1 cellular context compared by ENCODE assay signal in the genomic region with DNA sequence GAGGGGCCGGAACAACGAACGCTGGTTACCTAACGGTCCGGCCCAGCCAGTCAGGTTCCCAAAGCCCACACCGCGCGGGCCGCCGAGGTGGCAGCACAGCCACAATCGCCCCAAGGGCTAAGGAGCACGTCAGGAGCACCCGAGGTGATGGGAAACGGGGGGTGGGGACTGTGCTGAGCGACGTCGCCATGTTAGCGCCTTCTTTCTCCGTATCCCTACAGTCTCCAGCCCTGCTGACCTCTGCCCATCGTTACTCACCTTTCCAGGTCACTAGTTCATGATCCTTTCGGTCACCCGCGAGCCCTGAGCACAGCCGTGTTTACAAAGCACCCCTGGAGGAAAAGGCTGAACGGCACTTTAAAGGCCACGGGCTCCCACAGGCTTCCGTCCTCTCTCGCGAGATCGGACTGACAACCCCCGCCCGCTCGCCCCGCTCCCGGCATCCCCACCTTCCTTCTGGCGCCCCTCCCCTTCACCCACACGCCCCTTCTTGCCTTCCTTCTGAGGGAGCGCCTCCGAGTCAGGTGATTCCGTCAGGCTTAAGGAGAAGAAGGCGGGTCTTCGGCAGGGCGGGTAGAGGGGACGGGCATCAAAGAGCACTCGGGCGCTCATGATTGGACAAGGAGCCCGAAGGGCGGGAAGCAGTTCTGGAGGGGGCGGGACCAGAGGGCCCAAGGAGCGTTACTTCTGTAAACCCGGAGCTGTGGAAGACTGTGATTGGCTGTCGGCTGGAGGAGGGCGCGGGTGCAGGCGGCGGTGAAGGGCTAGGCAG.
A peak's percentile ranks its signal among the peaks of the same experiment; 100 is the strongest.
TF ChIP-seq lines count a peak whose summit lies in the region.

ATF2 (minus strand) TSS at position 412 of the 772 bp plus-strand sequence. CDS start 31,760 bp downstream, outside the sequence.

TF ChIP-seq in HepG2, 621 proteins besides CTCF, POLR2A, EP300 and RAD21 (continued from another document and continues in another):
- peak; percentile 89; the same call in 1 of the 2 replicates for TF ChIP-seq NFAT5 (CRISPR knock-in tag; IDR thresholded peaks at IDR 0.05)
- peak; percentile 78; the same call in 1 of the 2 replicates for TF ChIP-seq ZNF761 (CRISPR knock-in tag; conservative IDR thresholded peaks at IDR 0.05)
- TF ChIP-seq MLXIP (CRISPR knock-in tag; IDR thresholded peaks at IDR 0.05; ENCODE audit: borderline replicate concordance), result peak; percentile 59
- TF ChIP-seq PAWR (CRISPR knock-in tag; IDR thresholded peaks at IDR 0.05; ENCODE audit: borderline replicate concordance), result peak; percentile 67; the same call in 1 of the 2 replicates
- peak; percentile 71 for TF ChIP-seq ETV5 (CRISPR knock-in tag; IDR thresholded peaks at IDR 0.05; ENCODE audit: borderline replicate concordance)
- TF ChIP-seq SIX4 (CRISPR knock-in tag; IDR thresholded peaks at IDR 0.05), result 0 out of 2 replicates have a peak, but pooled peaks have one; percentile 39
- TF ChIP-seq LBX2 (CRISPR knock-in tag; IDR thresholded peaks at IDR 0.05; ENCODE audit: borderline replicate concordance), result no peak
- TF ChIP-seq DMAP1 (CRISPR knock-in tag; IDR thresholded peaks at IDR 0.05), result peak; percentile 97
- peak; percentile 93 for TF ChIP-seq ZNF563 (CRISPR knock-in tag; IDR thresholded peaks at IDR 0.05)
- no peak; the same call in 1 of the 2 replicates for TF ChIP-seq MIER2 (CRISPR knock-in tag; IDR thresholded peaks at IDR 0.05)
- no peak; the same call in 1 of the 2 replicates for TF ChIP-seq ZNF331 (CRISPR knock-in tag; IDR thresholded peaks at IDR 0.05)
- no peak for TF ChIP-seq MATR3 (CRISPR knock-in tag; IDR thresholded peaks at IDR 0.05)
- no peak for TF ChIP-seq HDAC6 (IDR thresholded peaks at IDR 0.05; ENCODE audit: low read depth, low read length)
- peak; percentile 39; the same call in 1 of the 2 replicates for TF ChIP-seq CREM (IDR thresholded peaks at IDR 0.05)
- TF ChIP-seq CREM (CRISPR knock-in tag; IDR thresholded peaks at IDR 0.05), result no peak
- peak; percentile 60; the same call in 1 of the 2 replicates for TF ChIP-seq ZSCAN29 (CRISPR knock-in tag; conservative IDR thresholded peaks at IDR 0.05)
- TF ChIP-seq ZNF501 (CRISPR knock-in tag; IDR thresholded peaks at IDR 0.05), result peak; percentile 94
- TF ChIP-seq ZNF256 (CRISPR knock-in tag; conservative IDR thresholded peaks at IDR 0.05), result peak; percentile 69
- peak; percentile 94 for TF ChIP-seq ZFP90 (CRISPR knock-in tag; IDR thresholded peaks at IDR 0.05; ENCODE audit: borderline replicate concordance)
- no peak for TF ChIP-seq MAF1 (CRISPR knock-in tag; IDR thresholded peaks at IDR 0.05; ENCODE audit: borderline replicate concordance)
- TF ChIP-seq, protein P1, sequence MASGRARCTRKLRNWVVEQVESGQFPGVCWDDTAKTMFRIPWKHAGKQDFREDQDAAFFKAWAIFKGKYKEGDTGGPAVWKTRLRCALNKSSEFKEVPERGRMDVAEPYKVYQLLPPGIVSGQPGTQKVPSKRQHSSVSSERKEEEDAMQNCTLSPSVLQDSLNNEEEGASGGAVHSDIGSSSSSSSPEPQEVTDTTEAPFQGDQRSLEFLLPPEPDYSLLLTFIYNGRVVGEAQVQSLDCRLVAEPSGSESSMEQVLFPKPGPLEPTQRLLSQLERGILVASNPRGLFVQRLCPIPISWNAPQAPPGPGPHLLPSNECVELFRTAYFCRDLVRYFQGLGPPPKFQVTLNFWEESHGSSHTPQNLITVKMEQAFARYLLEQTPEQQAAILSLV (CRISPR knock-in tag; IDR thresholded peaks at IDR 0.05; ENCODE audit: borderline replicate concordance), result peak; percentile 95
- TF ChIP-seq, protein P2, sequence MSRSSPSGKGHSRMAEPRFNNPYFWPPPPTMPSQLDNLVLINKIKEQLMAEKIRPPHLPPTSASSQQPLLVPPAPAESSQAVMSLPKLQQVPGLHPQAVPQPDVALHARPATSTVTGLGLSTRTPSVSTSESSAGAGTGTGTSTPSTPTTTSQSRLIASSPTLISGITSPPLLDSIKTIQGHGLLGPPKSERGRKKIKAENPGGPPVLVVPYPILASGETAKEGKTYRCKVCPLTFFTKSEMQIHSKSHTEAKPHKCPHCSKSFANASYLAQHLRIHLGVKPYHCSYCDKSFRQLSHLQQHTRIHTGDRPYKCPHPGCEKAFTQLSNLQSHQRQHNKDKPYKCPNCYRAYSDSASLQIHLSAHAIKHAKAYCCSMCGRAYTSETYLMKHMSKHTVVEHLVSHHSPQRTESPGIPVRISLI (CRISPR knock-in tag; IDR thresholded peaks at IDR 0.05; ENCODE audit: borderline replicate concordance), result peak; percentile 69; the same call in 1 of the 2 replicates
- TF ChIP-seq ZNF589 (CRISPR knock-in tag; conservative IDR thresholded peaks at IDR 0.05), result peak; percentile 94
- no peak for TF ChIP-seq MXD4 (CRISPR knock-in tag; IDR thresholded peaks at IDR 0.05)
- no peak; the same call in 1 of the 2 replicates for TF ChIP-seq ESRRA (CRISPR knock-in tag; IDR thresholded peaks at IDR 0.05; ENCODE audit: low read depth)
- no peak; the same call in 1 of the 2 replicates for TF ChIP-seq TP53 (CRISPR knock-in tag; conservative IDR thresholded peaks at IDR 0.05)
- 0 out of 2 replicates have a peak, but pooled peaks have one; percentile 59 for TF ChIP-seq MYNN (CRISPR knock-in tag; IDR thresholded peaks at IDR 0.05; ENCODE audit: low read depth)
- 0 out of 2 replicates have a peak, but pooled peaks have one; percentile 66 for TF ChIP-seq ISX (CRISPR knock-in tag; conservative IDR thresholded peaks at IDR 0.05)
- TF ChIP-seq U2AF2 (IDR thresholded peaks at IDR 0.05; ENCODE audit: low read depth, low read length), result no peak
- TF ChIP-seq, protein P3, sequence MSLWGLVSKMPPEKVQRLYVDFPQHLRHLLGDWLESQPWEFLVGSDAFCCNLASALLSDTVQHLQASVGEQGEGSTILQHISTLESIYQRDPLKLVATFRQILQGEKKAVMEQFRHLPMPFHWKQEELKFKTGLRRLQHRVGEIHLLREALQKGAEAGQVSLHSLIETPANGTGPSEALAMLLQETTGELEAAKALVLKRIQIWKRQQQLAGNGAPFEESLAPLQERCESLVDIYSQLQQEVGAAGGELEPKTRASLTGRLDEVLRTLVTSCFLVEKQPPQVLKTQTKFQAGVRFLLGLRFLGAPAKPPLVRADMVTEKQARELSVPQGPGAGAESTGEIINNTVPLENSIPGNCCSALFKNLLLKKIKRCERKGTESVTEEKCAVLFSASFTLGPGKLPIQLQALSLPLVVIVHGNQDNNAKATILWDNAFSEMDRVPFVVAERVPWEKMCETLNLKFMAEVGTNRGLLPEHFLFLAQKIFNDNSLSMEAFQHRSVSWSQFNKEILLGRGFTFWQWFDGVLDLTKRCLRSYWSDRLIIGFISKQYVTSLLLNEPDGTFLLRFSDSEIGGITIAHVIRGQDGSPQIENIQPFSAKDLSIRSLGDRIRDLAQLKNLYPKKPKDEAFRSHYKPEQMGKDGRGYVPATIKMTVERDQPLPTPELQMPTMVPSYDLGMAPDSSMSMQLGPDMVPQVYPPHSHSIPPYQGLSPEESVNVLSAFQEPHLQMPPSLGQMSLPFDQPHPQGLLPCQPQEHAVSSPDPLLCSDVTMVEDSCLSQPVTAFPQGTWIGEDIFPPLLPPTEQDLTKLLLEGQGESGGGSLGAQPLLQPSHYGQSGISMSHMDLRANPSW (CRISPR knock-in tag; IDR thresholded peaks at IDR 0.05; ENCODE audit: borderline replicate concordance), result peak; percentile 75; the same call in 1 of the 2 replicates
- 0 out of 2 replicates have a peak, but pooled peaks have one; percentile 72 for TF ChIP-seq ZNF557 (CRISPR knock-in tag; IDR thresholded peaks at IDR 0.05)
- TF ChIP-seq ZNF616 (CRISPR knock-in tag; IDR thresholded peaks at IDR 0.05; ENCODE audit: low read depth), result peak; percentile 91
- peak; percentile 86; the same call in 1 of the 2 replicates for TF ChIP-seq MAZ (IDR thresholded peaks at IDR 0.05; ENCODE audit: borderline replicate concordance, low read depth, low read length)
- TF ChIP-seq MAZ (CRISPR knock-in tag; IDR thresholded peaks at IDR 0.05; ENCODE audit: low read depth), result peak; percentile 97
- TF ChIP-seq ZNF33B (CRISPR knock-in tag; IDR thresholded peaks at IDR 0.05), result no peak; the same call in 1 of the 2 replicates
- TF ChIP-seq MED8 (CRISPR knock-in tag; IDR thresholded peaks at IDR 0.05; ENCODE audit: insufficient replicate concordance), result no peak
- TF ChIP-seq, protein P4, sequence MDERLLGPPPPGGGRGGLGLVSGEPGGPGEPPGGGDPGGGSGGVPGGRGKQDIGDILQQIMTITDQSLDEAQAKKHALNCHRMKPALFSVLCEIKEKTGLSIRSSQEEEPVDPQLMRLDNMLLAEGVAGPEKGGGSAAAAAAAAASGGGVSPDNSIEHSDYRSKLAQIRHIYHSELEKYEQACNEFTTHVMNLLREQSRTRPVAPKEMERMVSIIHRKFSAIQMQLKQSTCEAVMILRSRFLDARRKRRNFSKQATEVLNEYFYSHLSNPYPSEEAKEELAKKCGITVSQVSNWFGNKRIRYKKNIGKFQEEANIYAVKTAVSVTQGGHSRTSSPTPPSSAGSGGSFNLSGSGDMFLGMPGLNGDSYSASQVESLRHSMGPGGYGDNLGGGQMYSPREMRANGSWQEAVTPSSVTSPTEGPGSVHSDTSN (CRISPR knock-in tag; IDR thresholded peaks at IDR 0.05), result no peak
- TF ChIP-seq ETV6 (CRISPR knock-in tag; conservative IDR thresholded peaks at IDR 0.05), result no peak
- TF ChIP-seq, protein P5, sequence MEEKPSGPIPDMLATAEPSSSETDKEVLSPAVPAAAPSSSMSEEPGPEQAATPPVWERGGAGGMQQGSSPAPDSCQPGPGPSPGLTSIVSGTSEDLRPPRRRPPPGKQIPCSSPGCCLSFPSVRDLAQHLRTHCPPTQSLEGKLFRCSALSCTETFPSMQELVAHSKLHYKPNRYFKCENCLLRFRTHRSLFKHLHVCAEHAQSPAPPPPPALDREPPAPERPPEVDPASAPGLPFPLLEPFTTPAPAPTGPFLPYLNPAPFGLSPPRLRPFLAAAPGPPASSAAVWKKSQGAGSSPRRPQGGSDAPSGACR (CRISPR knock-in tag; IDR thresholded peaks at IDR 0.05), result 0 out of 2 replicates have a peak, but pooled peaks have one; percentile 34
- TF ChIP-seq BORCS8-MEF2B (CRISPR knock-in tag; IDR thresholded peaks at IDR 0.05), result peak; percentile 84; the same call in 1 of the 2 replicates
- no peak for TF ChIP-seq CHD4 (IDR thresholded peaks at IDR 0.05; ENCODE audit: borderline replicate concordance, low read length)
